ENCODE assay signal across 1 cellular context in the genomic region with DNA sequence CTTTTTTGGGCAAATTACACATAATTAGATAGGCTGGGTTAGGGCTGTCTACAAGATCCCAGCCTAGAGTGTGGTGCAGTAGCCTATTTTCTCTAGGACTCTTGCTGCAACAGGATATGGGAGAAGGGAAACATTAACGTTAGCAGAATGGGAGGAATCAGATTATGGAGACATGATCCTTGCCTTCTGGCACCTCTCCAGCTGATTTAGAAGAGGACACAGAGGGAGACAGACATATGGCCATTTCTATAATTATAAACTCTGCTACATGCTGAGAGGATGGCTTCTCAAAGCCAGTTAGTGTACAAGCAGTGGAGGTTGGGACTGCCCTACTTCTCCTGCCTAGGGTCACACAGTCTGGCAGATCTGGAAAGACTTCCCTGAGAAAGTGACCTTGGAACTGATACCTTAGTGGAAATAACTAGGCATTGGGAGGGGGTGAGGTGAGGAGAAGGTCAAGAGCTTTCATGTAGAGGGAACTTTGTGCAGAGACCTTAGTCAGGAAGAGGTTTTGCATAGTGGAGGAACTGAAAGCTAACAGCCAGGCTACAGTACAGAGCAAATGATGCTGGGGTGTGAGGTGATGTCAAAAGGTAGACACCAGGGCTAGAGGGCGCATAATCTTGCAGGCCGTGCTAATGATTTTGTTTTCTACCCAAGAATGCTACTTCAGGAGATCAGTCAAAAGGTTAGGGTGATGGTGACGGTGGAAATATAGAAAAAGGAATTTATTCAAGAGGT.
TF ChIP-seq lines count a peak whose summit lies in the region.

No MANE protein-coding gene starts in this region.

TF ChIP-seq in GM12878, 131 proteins besides CTCF, POLR2A, EP300 and RAD21 (continued from another document and continues in another):
- TF ChIP-seq, protein P1, sequence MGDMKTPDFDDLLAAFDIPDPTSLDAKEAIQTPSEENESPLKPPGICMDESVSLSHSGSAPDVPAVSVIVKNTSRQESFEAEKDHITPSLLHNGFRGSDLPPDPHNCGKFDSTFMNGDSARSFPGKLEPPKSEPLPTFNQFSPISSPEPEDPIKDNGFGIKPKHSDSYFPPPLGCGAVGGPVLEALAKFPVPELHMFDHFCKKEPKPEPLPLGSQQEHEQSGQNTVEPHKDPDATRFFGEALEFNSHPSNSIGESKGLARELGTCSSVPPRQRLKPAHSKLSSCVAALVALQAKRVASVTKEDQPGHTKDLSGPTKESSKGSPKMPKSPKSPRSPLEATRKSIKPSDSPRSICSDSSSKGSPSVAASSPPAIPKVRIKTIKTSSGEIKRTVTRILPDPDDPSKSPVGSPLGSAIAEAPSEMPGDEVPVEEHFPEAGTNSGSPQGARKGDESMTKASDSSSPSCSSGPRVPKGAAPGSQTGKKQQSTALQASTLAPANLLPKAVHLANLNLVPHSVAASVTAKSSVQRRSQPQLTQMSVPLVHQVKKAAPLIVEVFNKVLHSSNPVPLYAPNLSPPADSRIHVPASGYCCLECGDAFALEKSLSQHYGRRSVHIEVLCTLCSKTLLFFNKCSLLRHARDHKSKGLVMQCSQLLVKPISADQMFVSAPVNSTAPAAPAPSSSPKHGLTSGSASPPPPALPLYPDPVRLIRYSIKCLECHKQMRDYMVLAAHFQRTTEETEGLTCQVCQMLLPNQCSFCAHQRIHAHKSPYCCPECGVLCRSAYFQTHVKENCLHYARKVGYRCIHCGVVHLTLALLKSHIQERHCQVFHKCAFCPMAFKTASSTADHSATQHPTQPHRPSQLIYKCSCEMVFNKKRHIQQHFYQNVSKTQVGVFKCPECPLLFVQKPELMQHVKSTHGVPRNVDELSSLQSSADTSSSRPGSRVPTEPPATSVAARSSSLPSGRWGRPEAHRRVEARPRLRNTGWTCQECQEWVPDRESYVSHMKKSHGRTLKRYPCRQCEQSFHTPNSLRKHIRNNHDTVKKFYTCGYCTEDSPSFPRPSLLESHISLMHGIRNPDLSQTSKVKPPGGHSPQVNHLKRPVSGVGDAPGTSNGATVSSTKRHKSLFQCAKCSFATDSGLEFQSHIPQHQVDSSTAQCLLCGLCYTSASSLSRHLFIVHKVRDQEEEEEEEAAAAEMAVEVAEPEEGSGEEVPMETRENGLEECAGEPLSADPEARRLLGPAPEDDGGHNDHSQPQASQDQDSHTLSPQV (IDR thresholded peaks at IDR 0.05): no peak
- TF ChIP-seq PML (IDR thresholded peaks at IDR 0.05; ENCODE audit: low read length) (no peak), POLR2AphosphoS2 (IDR thresholded peaks at IDR 0.05; ENCODE audit: low read depth, low read length) (no peak), PAX5 (IDR thresholded peaks at IDR 0.05; ENCODE audit: borderline replicate concordance, low read depth, low read length) (no peak), SMARCA5 (IDR thresholded peaks at IDR 0.05) (no peak), MXI1 (IDR thresholded peaks at IDR 0.05; ENCODE audit: low read depth, low read length) (no peak), CHD4 (IDR thresholded peaks at IDR 0.05) (no peak), HDAC2 (IDR thresholded peaks at IDR 0.05) (no peak), CHD2 (IDR thresholded peaks at IDR 0.05; ENCODE audit: borderline replicate concordance, low read depth, low read length) (no peak), TBL1XR1 (IDR thresholded peaks at IDR 0.05; ENCODE audit: low read depth, low read length) (no peak), NFIC (IDR thresholded peaks at IDR 0.05; ENCODE audit: low read depth, low read length) (peak; percentile 43; the same call in 1 of the 2 replicates), BMI1 (IDR thresholded peaks at IDR 0.05; ENCODE audit: borderline replicate concordance) (no peak), BHLHE40 (IDR thresholded peaks at IDR 0.05; ENCODE audit: borderline replicate concordance in 1 of 2, low read depth in 2 of 2, low read length in 1 of 2) (no peak), FOXM1 (IDR thresholded peaks at IDR 0.05; ENCODE audit: low read depth, low read length) (peak; percentile 24; the same call in 1 of the 2 replicates), ZNF274 (IDR thresholded peaks at IDR 0.05; ENCODE audit: insufficient read depth, insufficient read length) (no peak), JUNB (IDR thresholded peaks at IDR 0.05) (no peak), ZSCAN29 (IDR thresholded peaks at IDR 0.05) (no peak), CREB1 (IDR thresholded peaks at IDR 0.05; ENCODE audit: low read depth) (peak; percentile 65; the same call in 1 of the 2 replicates), MYC (IDR thresholded peaks at IDR 0.05; ENCODE audit: insufficient read depth, insufficient read length, insufficient replicate concordance, low read length, severe bottlenecking) (no peak), CBX5 (IDR thresholded peaks at IDR 0.05; ENCODE audit: low read depth) (no peak), ASH2L (IDR thresholded peaks at IDR 0.05; ENCODE audit: borderline replicate concordance, low read depth) (no peak), BACH1 (IDR thresholded peaks at IDR 0.05; ENCODE audit: borderline replicate concordance) (no peak), ZNF217 (IDR thresholded peaks at IDR 0.05) (no peak), MTA3 (IDR thresholded peaks at IDR 0.05; ENCODE audit: borderline replicate concordance, low read length) (no peak), KDM1A (IDR thresholded peaks at IDR 0.05; ENCODE audit: borderline replicate concordance) (no peak), SIX5 (IDR thresholded peaks at IDR 0.05; ENCODE audit: low read depth, low read length, severe bottlenecking) (no peak), HDGF (IDR thresholded peaks at IDR 0.05) (no peak), GATAD2B (conservative IDR thresholded peaks at IDR 0.05; ENCODE audit: low read depth) (no peak), STAT1 (conservative IDR thresholded peaks at IDR 0.05) (no peak), IRF4 (IDR thresholded peaks at IDR 0.05; ENCODE audit: low read depth, low read length) (peak; percentile 68; the same call in 1 of the 2 replicates), TARDBP (IDR thresholded peaks at IDR 0.05; ENCODE audit: borderline replicate concordance) (no peak), PAX8 (IDR thresholded peaks at IDR 0.05) (no peak), ESRRA (IDR thresholded peaks at IDR 0.05; ENCODE audit: low read length) (no peak), POU2F2 (IDR thresholded peaks at IDR 0.05; ENCODE audit: borderline replicate concordance, low read depth, low read length) (peak; percentile 96; the same call in 2 of the 3 replicates), SREBF2 (IDR thresholded peaks at IDR 0.05; ENCODE audit: low read length) (no peak), IKZF1 (conservative IDR thresholded peaks at IDR 0.05) (peak; percentile 68), WRNIP1 (IDR thresholded peaks at IDR 0.05; ENCODE audit: borderline replicate concordance, low read depth, low read length) (no peak), NRF1 (conservative IDR thresholded peaks at IDR 0.05; ENCODE audit: low read depth, low read length) (no peak), EED (IDR thresholded peaks at IDR 0.05; ENCODE audit: low read depth) (peak; percentile 91)
- TF ChIP-seq, protein P2, sequence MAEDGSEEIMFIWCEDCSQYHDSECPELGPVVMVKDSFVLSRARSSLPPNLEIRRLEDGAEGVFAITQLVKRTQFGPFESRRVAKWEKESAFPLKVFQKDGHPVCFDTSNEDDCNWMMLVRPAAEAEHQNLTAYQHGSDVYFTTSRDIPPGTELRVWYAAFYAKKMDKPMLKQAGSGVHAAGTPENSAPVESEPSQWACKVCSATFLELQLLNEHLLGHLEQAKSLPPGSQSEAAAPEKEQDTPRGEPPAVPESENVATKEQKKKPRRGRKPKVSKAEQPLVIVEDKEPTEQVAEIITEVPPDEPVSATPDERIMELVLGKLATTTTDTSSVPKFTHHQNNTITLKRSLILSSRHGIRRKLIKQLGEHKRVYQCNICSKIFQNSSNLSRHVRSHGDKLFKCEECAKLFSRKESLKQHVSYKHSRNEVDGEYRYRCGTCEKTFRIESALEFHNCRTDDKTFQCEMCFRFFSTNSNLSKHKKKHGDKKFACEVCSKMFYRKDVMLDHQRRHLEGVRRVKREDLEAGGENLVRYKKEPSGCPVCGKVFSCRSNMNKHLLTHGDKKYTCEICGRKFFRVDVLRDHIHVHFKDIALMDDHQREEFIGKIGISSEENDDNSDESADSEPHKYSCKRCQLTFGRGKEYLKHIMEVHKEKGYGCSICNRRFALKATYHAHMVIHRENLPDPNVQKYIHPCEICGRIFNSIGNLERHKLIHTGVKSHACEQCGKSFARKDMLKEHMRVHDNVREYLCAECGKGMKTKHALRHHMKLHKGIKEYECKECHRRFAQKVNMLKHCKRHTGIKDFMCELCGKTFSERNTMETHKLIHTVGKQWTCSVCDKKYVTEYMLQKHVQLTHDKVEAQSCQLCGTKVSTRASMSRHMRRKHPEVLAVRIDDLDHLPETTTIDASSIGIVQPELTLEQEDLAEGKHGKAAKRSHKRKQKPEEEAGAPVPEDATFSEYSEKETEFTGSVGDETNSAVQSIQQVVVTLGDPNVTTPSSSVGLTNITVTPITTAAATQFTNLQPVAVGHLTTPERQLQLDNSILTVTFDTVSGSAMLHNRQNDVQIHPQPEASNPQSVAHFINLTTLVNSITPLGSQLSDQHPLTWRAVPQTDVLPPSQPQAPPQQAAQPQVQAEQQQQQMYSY (CRISPR knock-in tag; IDR thresholded peaks at IDR 0.05): no peak
- TF ChIP-seq, protein P3, sequence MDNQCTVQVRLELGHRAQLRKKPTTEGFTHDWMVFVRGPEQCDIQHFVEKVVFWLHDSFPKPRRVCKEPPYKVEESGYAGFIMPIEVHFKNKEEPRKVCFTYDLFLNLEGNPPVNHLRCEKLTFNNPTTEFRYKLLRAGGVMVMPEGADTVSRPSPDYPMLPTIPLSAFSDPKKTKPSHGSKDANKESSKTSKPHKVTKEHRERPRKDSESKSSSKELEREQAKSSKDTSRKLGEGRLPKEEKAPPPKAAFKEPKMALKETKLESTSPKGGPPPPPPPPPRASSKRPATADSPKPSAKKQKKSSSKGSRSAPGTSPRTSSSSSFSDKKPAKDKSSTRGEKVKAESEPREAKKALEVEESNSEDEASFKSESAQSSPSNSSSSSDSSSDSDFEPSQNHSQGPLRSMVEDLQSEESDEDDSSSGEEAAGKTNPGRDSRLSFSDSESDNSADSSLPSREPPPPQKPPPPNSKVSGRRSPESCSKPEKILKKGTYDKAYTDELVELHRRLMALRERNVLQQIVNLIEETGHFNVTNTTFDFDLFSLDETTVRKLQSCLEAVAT (IDR thresholded peaks at IDR 0.05): no peak
- TF ChIP-seq, protein P4, sequence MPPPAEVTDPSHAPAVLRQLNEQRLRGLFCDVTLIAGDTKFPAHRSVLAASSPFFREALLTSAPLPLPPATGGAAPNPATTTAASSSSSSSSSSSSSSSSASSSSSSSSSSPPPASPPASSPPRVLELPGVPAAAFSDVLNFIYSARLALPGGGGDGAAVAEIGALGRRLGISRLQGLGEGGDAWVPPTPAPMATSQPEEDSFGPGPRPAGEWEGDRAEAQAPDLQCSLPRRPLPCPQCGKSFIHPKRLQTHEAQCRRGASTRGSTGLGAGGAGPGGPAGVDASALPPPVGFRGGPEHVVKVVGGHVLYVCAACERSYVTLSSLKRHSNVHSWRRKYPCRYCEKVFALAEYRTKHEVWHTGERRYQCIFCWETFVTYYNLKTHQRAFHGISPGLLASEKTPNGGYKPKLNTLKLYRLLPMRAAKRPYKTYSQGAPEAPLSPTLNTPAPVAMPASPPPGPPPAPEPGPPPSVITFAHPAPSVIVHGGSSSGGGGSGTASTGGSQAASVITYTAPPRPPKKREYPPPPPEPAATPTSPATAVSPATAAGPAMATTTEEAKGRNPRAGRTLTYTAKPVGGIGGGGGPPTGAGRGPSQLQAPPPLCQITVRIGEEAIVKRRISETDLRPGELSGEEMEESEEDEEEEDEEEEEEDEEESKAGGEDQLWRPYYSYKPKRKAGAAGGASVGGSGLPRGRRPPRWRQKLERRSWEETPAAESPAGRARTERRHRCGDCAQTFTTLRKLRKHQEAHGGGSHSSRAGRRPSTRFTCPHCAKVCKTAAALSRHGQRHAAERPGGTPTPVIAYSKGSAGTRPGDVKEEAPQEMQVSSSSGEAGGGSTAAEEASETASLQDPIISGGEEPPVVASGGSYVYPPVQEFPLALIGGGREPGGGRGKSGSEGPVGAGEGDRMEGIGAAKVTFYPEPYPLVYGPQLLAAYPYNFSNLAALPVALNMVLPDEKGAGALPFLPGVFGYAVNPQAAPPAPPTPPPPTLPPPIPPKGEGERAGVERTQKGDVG (CRISPR knock-in tag; IDR thresholded peaks at IDR 0.05): no peak
- TF ChIP-seq, protein P5, sequence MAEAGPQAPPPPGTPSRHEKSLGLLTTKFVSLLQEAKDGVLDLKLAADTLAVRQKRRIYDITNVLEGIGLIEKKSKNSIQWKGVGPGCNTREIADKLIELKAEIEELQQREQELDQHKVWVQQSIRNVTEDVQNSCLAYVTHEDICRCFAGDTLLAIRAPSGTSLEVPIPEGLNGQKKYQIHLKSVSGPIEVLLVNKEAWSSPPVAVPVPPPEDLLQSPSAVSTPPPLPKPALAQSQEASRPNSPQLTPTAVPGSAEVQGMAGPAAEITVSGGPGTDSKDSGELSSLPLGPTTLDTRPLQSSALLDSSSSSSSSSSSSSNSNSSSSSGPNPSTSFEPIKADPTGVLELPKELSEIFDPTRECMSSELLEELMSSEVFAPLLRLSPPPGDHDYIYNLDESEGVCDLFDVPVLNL (IDR thresholded peaks at IDR 0.05; ENCODE audit: low read depth, low read length): no peak
- TF ChIP-seq, protein P6, sequence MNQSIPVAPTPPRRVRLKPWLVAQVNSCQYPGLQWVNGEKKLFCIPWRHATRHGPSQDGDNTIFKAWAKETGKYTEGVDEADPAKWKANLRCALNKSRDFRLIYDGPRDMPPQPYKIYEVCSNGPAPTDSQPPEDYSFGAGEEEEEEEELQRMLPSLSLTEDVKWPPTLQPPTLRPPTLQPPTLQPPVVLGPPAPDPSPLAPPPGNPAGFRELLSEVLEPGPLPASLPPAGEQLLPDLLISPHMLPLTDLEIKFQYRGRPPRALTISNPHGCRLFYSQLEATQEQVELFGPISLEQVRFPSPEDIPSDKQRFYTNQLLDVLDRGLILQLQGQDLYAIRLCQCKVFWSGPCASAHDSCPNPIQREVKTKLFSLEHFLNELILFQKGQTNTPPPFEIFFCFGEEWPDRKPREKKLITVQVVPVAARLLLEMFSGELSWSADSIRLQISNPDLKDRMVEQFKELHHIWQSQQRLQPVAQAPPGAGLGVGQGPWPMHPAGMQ (IDR thresholded peaks at IDR 0.05; ENCODE audit: borderline replicate concordance): no peak
- TF ChIP-seq, protein P7, sequence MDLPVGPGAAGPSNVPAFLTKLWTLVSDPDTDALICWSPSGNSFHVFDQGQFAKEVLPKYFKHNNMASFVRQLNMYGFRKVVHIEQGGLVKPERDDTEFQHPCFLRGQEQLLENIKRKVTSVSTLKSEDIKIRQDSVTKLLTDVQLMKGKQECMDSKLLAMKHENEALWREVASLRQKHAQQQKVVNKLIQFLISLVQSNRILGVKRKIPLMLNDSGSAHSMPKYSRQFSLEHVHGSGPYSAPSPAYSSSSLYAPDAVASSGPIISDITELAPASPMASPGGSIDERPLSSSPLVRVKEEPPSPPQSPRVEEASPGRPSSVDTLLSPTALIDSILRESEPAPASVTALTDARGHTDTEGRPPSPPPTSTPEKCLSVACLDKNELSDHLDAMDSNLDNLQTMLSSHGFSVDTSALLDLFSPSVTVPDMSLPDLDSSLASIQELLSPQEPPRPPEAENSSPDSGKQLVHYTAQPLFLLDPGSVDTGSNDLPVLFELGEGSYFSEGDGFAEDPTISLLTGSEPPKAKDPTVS (IDR thresholded peaks at IDR 0.05; ENCODE audit: low read depth, low read length): no peak
- TF ChIP-seq, protein P8, sequence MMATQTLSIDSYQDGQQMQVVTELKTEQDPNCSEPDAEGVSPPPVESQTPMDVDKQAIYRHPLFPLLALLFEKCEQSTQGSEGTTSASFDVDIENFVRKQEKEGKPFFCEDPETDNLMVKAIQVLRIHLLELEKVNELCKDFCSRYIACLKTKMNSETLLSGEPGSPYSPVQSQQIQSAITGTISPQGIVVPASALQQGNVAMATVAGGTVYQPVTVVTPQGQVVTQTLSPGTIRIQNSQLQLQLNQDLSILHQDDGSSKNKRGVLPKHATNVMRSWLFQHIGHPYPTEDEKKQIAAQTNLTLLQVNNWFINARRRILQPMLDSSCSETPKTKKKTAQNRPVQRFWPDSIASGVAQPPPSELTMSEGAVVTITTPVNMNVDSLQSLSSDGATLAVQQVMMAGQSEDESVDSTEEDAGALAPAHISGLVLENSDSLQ (IDR thresholded peaks at IDR 0.05): no peak
